ENCODE assay signal across 31 cellular contexts in genomic region chr10:108048898-108049297, GRCh38.
DNase-seq lines count a peak whose midpoint lies in the region; ATAC-seq and TF ChIP-seq lines count a peak whose summit lies in the region.
"Had no signal": no experiment of that assay in that cellular context is flagged by ENCODE, and none has a peak within 500 bp of the region (broad histone marks: within the 10 kb centered on the region; RNA-seq: fewer than 3 reads in every experiment).

No MANE protein-coding gene starts in this region.

- TF ChIP-seq CTCF in mucosa of descending colon (IDR thresholded peaks at IDR 0.05) (no peak), PC-3 (conservative IDR thresholded peaks at IDR 0.05; ENCODE audit: low read depth, low read length) (no peak)

- H3K9ac ChIP-seq in mesenchymal stem cell (ENCODE audit: low read length): no peak overlapping the region
- H3K9ac ChIP-seq in PC-3 (ENCODE audit: low read length): no peak overlapping the region
- H3K9ac ChIP-seq: BLaER1; BLaER1 treated with 17β-estradiol and CSF1 and Interleukin-3, amounts not matched to agents 10 nM and 100 nM had no signal

- H2BK12ac ChIP-seq in mesenchymal stem cell (ENCODE audit: low read length in 2 of 2): no peak overlapping the region

- no TSS peak for BruUV-seq in PC-3 (replicated peaks; lab: Mats Ljungman, UMichigan)

- H2AFZ ChIP-seq in mesenchymal stem cell (ENCODE audit: low read depth, low read length) (peak overlapping the region; percentile 42), PC-3 (ENCODE audit: low read length) (no peak overlapping the region)

- peaks cover 5% of the 10 kb centered on the region for H3F3A ChIP-seq in PC-3 (ENCODE audit: low read length, unreplicated experiment)

- H3K9me2 ChIP-seq in PC-3 (replicated peaks; ENCODE audit: low read length): no peaks in the 10 kb centered on the region

- H3K79me1 ChIP-seq in mesenchymal stem cell (replicated peaks; ENCODE audit: low read length, poor library complexity, severe bottlenecking): no peaks in the 10 kb centered on the region

- H3K27me3 ChIP-seq in mesenchymal stem cell (ENCODE audit: control insufficient read depth in 1 of 2, insufficient read depth in 1 of 2, low read length in 2 of 2) (no peaks in the 10 kb centered on the region), PC-3 (ENCODE audit: low read length) (no peaks in the 10 kb centered on the region)
- H3K27me3 ChIP-seq: BE2C; BLaER1; BLaER1 treated with 17β-estradiol and CSF1 and Interleukin-3, amounts not matched to agents 10 nM and 100 nM had no signal

- no peak overlapping the region for H3K18ac ChIP-seq in mesenchymal stem cell (ENCODE audit: low read depth in 1 of 2, low read length in 2 of 2)

- POLR2A ChIA-PET in PC-3 (lab: Charles Lee; ENCODE audit: unreplicated experiment): no interaction called here

- DNase-seq in left colon (no peak), mesenchymal stem cell (no peak), mucosa of descending colon (peak in 1 of 3 donors; percentile 15), UCSD-AML1 (lab: John Stamatoyannopoulos, UW; ENCODE audit: unreplicated experiment) (no peak), PC-3 (no peak), COLO668 (lab: John Stamatoyannopoulos, UW; ENCODE audit: unreplicated experiment) (no peak)
- DNase-seq: 8988T; ACHN; AML-193; BE2C; C1 segment of cervical spinal cord; Caco-2; Calu3; CD4-positive, alpha-beta memory T cell; CD4-positive, alpha-beta T cell; CD4-positive, CD25-positive, alpha-beta regulatory T cell; CD8-positive, alpha-beta memory T cell; CD8-positive, alpha-beta T cell; COR-L47; DMS 273 treated with DMSO at 0.1 percent for 48 hours; DMS153; DMS53; DMS79; DMS79 treated with DMSO at 0.1 percent for 48 hours; DND-41; EL had no signal

- H3K23ac ChIP-seq in mesenchymal stem cell (ENCODE audit: low read length in 2 of 2): no peak overlapping the region

- no peak overlapping the region for H2BK5ac ChIP-seq in mesenchymal stem cell (ENCODE audit: low read depth, low read length, poor library complexity, severe bottlenecking)

- H3K4me1 ChIP-seq in mesenchymal stem cell (ENCODE audit: control insufficient read depth, insufficient read depth, low read depth, low read length): no peaks in the 10 kb centered on the region
- H3K4me1 ChIP-seq in mucosa of descending colon (ENCODE audit: low read depth): no peaks in the 10 kb centered on the region
- H3K4me1 ChIP-seq in PC-3 (ENCODE audit: insufficient read depth, low read length): peaks cover 26% of the 10 kb centered on the region
- H3K4me1 ChIP-seq: A549; BE2C; BLaER1; BLaER1 treated with 17β-estradiol and CSF1 and Interleukin-3, amounts not matched to agents 10 nM and 100 nM; Caco-2 had no signal

- CTCF ChIA-PET in PC-3 (lab: Charles Lee): no interaction called here

- 91% methylated on average over 2 of the region's 2 CpGs for WGBS in mesenchymal stem cell

- peaks cover 0 to 2% of the 10 kb centered on the region in 2 experiments for H3K36me3 ChIP-seq in mesenchymal stem cell (ENCODE audit: control insufficient read depth in 1 of 2, insufficient read depth in 2 of 2, low read depth in 1 of 2, low read length in 2 of 2)
- H3K36me3 ChIP-seq in mucosa of descending colon (ENCODE audit: low read depth): no peaks in the 10 kb centered on the region
- no peaks in the 10 kb centered on the region for H3K36me3 ChIP-seq in PC-3 (ENCODE audit: low read depth, low read length)
- H3K36me3 ChIP-seq: BE2C; BLaER1; BLaER1 treated with 17β-estradiol and CSF1 and Interleukin-3, amounts not matched to agents 10 nM and 100 nM had no signal

- H3K27ac ChIP-seq in mesenchymal stem cell (ENCODE audit: low read length, poor library complexity, severe bottlenecking) (no peak overlapping the region), PC-3 (ENCODE audit: low read length) (no peak overlapping the region)
- H3K27ac ChIP-seq: 22Rv1; A549; BLaER1; BLaER1 treated with 17β-estradiol and CSF1 and Interleukin-3, amounts not matched to agents 10 nM and 100 nM; C4-2B had no signal

- H3K79me2 ChIP-seq in PC-3 (ENCODE audit: low read length): no peaks in the 10 kb centered on the region

- H3K9me3 ChIP-seq in mesenchymal stem cell (ENCODE audit: control insufficient read depth, low read length): no peaks in the 10 kb centered on the region
- no peaks in the 10 kb centered on the region for H3K9me3 ChIP-seq in mucosa of descending colon
- no peaks in the 10 kb centered on the region for H3K9me3 ChIP-seq in PC-3 (ENCODE audit: low read length)
- H3K9me3 ChIP-seq: A549; BE2C; BLaER1; BLaER1 treated with 17β-estradiol and CSF1 and Interleukin-3, amounts not matched to agents 10 nM and 100 nM; Caco-2 had no signal

- no peak overlapping the region for H3K4ac ChIP-seq in mesenchymal stem cell (ENCODE audit: low read depth in 1 of 2, low read length in 2 of 2)

- no peak overlapping the region for H4K8ac ChIP-seq in mesenchymal stem cell (ENCODE audit: low read length)

- no peak overlapping the region for H2AK5ac ChIP-seq in mesenchymal stem cell (ENCODE audit: low read length, severe bottlenecking)

- H4K91ac ChIP-seq in mesenchymal stem cell (ENCODE audit: low read length): no peak overlapping the region

- H3K14ac ChIP-seq in mesenchymal stem cell (ENCODE audit: low read length in 2 of 2): no peak overlapping the region

- no peak overlapping the region for H3K4me2 ChIP-seq in mesenchymal stem cell (ENCODE audit: low read length, poor library complexity, severe bottlenecking)
- no peak overlapping the region for H3K4me2 ChIP-seq in PC-3 (ENCODE audit: low read length)
- H3K4me2 ChIP-seq: A549; BLaER1; BLaER1 treated with 17β-estradiol and CSF1 and Interleukin-3, amounts not matched to agents 10 nM and 100 nM had no signal

- no peak overlapping the region for H2BK15ac ChIP-seq in mesenchymal stem cell (ENCODE audit: low read depth, poor library complexity, severe bottlenecking)

- no peak overlapping the region for H2BK120ac ChIP-seq in mesenchymal stem cell (ENCODE audit: low read depth, low read length)

- no peaks in the 10 kb centered on the region for H4K20me1 ChIP-seq in PC-3 (ENCODE audit: low read length)
- H4K20me1 ChIP-seq: BLaER1; BLaER1 treated with 17β-estradiol and CSF1 and Interleukin-3, amounts not matched to agents 10 nM and 100 nM had no signal

- H3K4me3 ChIP-seq in mesenchymal stem cell (ENCODE audit: insufficient read depth in 1 of 2, low read depth in 1 of 2, low read length in 2 of 2): no peak overlapping the region
- H3K4me3 ChIP-seq in mucosa of descending colon: no peak overlapping the region
- H3K4me3 ChIP-seq in PC-3 (ENCODE audit: low read length): no peak overlapping the region
- H3K4me3 ChIP-seq: A549; BLaER1; BLaER1 treated with 17β-estradiol and CSF1 and Interleukin-3, amounts not matched to agents 10 nM and 100 nM had no signal

- ATAC-seq in left colon (peak; percentile 93), mucosa of descending colon (peak; percentile 82), PC-3 (no peak)
- ATAC-seq: A549; CD8-positive, alpha-beta T cell had no signal

- intact Hi-C loops in left colon (cut with DNase I, micrococcal nuclease): no loop called here
- intact Hi-C loops in mucosa of descending colon (cut with DNase I, micrococcal nuclease): no loop called here
- intact Hi-C loops in PC-3 (cut with micrococcal nuclease): no loop called here
